In genomic region chr14:69766984-69767368, GRCh38 we compare ENCODE assay signal across 1 cellular context.
A peak's percentile ranks its signal among the peaks of the same experiment; 100 is the strongest.
TF ChIP-seq lines count a peak whose summit lies in the region.

SRSF5 (plus strand) TSS chr14:69767142; CDS start chr14:69768157, 1,015 bp downstream.

TF ChIP-seq in HepG2, 621 proteins besides CTCF, POLR2A, EP300 and RAD21 (continued from another document and continues in another):
- TF ChIP-seq PRDM15 (CRISPR knock-in tag; IDR thresholded peaks at IDR 0.05), result 0 out of 2 replicates have a peak, but pooled peaks have one; percentile 57
- peak; percentile 77 for TF ChIP-seq HOXA5 (CRISPR knock-in tag; IDR thresholded peaks at IDR 0.05)
- no peak for TF ChIP-seq ZNF280B (CRISPR knock-in tag; IDR thresholded peaks at IDR 0.05; ENCODE audit: borderline replicate concordance)
- TF ChIP-seq ZSCAN30 (CRISPR knock-in tag; IDR thresholded peaks at IDR 0.05), result no peak
- no peak for TF ChIP-seq ZMAT5 (CRISPR knock-in tag; IDR thresholded peaks at IDR 0.05; ENCODE audit: borderline replicate concordance, low read depth)
- 0 out of 2 replicates have a peak, but pooled peaks have one; percentile 59 for TF ChIP-seq AHDC1 (CRISPR knock-in tag; IDR thresholded peaks at IDR 0.05; ENCODE audit: borderline replicate concordance)
- peak; percentile 57 for TF ChIP-seq NR2C2 (CRISPR knock-in tag; IDR thresholded peaks at IDR 0.05; ENCODE audit: borderline replicate concordance)
- no peak; the same call in 1 of the 2 replicates for TF ChIP-seq ZNF841 (CRISPR knock-in tag; IDR thresholded peaks at IDR 0.05; ENCODE audit: borderline replicate concordance)
- TF ChIP-seq SNAI1 (CRISPR knock-in tag; IDR thresholded peaks at IDR 0.05; ENCODE audit: borderline replicate concordance), result no peak
- TF ChIP-seq RFX5 (IDR thresholded peaks at IDR 0.05; ENCODE audit: low read depth, low read length), result peak; percentile 47; the same call in 1 of the 2 replicates
- TF ChIP-seq SOX13 (IDR thresholded peaks at IDR 0.05), result peak; percentile 49; the same call in 1 of the 2 replicates
- TF ChIP-seq SOX13 (CRISPR knock-in tag; conservative IDR thresholded peaks at IDR 0.05 in 1 of 2, IDR thresholded peaks at IDR 0.05 in 1 of 2), result peak; percentile 21 to 58; a peak in 1 of 4 replicates
- no peak for TF ChIP-seq ZMYM3 (CRISPR knock-in tag; IDR thresholded peaks at IDR 0.05)
- no peak for TF ChIP-seq ATF4 (CRISPR knock-in tag; IDR thresholded peaks at IDR 0.05)
- no peak for TF ChIP-seq ZNF10 (CRISPR knock-in tag; IDR thresholded peaks at IDR 0.05; ENCODE audit: borderline replicate concordance, low read depth)
- TF ChIP-seq SP4 (CRISPR knock-in tag; IDR thresholded peaks at IDR 0.05), result peak; percentile 84
- TF ChIP-seq, protein P1, sequence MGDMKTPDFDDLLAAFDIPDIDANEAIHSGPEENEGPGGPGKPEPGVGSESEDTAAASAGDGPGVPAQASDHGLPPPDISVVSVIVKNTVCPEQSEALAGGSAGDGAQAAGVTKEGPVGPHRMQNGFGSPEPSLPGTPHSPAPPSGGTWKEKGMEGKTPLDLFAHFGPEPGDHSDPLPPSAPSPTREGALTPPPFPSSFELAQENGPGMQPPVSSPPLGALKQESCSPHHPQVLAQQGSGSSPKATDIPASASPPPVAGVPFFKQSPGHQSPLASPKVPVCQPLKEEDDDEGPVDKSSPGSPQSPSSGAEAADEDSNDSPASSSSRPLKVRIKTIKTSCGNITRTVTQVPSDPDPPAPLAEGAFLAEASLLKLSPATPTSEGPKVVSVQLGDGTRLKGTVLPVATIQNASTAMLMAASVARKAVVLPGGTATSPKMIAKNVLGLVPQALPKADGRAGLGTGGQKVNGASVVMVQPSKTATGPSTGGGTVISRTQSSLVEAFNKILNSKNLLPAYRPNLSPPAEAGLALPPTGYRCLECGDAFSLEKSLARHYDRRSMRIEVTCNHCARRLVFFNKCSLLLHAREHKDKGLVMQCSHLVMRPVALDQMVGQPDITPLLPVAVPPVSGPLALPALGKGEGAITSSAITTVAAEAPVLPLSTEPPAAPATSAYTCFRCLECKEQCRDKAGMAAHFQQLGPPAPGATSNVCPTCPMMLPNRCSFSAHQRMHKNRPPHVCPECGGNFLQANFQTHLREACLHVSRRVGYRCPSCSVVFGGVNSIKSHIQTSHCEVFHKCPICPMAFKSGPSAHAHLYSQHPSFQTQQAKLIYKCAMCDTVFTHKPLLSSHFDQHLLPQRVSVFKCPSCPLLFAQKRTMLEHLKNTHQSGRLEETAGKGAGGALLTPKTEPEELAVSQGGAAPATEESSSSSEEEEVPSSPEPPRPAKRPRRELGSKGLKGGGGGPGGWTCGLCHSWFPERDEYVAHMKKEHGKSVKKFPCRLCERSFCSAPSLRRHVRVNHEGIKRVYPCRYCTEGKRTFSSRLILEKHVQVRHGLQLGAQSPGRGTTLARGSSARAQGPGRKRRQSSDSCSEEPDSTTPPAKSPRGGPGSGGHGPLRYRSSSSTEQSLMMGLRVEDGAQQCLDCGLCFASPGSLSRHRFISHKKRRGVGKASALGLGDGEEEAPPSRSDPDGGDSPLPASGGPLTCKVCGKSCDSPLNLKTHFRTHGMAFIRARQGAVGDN (CRISPR knock-in tag; IDR thresholded peaks at IDR 0.05), result peak; percentile 92
- no peak for TF ChIP-seq NR3C1 (CRISPR knock-in tag; IDR thresholded peaks at IDR 0.05)
- peak; percentile 92 for TF ChIP-seq ZNF160 (CRISPR knock-in tag; IDR thresholded peaks at IDR 0.05)
- 0 out of 2 replicates have a peak, but pooled peaks have one; percentile 21 for TF ChIP-seq RERE (CRISPR knock-in tag; IDR thresholded peaks at IDR 0.05; ENCODE audit: low read depth)
- TF ChIP-seq ZNF883 (CRISPR knock-in tag; IDR thresholded peaks at IDR 0.05; ENCODE audit: not compliant biosample characterization), result peak; percentile 8
- no peak for TF ChIP-seq HOXA7 (CRISPR knock-in tag; IDR thresholded peaks at IDR 0.05)
- peak; percentile 64; the same call in 1 of the 2 replicates for TF ChIP-seq FOXC1 (CRISPR knock-in tag; IDR thresholded peaks at IDR 0.05; ENCODE audit: borderline replicate concordance)
- TF ChIP-seq, protein P2, sequence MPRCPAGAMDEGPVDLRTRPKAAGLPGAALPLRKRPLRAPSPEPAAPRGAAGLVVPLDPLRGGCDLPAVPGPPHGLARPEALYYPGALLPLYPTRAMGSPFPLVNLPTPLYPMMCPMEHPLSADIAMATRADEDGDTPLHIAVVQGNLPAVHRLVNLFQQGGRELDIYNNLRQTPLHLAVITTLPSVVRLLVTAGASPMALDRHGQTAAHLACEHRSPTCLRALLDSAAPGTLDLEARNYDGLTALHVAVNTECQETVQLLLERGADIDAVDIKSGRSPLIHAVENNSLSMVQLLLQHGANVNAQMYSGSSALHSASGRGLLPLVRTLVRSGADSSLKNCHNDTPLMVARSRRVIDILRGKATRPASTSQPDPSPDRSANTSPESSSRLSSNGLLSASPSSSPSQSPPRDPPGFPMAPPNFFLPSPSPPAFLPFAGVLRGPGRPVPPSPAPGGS (CRISPR knock-in tag; IDR thresholded peaks at IDR 0.05), result 0 out of 2 replicates have a peak, but pooled peaks have one; percentile 36
- TF ChIP-seq ZZZ3 (CRISPR knock-in tag; IDR thresholded peaks at IDR 0.05; ENCODE audit: borderline replicate concordance), result no peak; the same call in 1 of the 2 replicates
- TF ChIP-seq JARID2 (CRISPR knock-in tag; IDR thresholded peaks at IDR 0.05; ENCODE audit: insufficient replicate concordance), result peak; percentile 22
- TF ChIP-seq ZNF275 (CRISPR knock-in tag; IDR thresholded peaks at IDR 0.05; ENCODE audit: borderline replicate concordance), result no peak
- TF ChIP-seq RFX1 (IDR thresholded peaks at IDR 0.05), result no peak
